In the genomic region with DNA sequence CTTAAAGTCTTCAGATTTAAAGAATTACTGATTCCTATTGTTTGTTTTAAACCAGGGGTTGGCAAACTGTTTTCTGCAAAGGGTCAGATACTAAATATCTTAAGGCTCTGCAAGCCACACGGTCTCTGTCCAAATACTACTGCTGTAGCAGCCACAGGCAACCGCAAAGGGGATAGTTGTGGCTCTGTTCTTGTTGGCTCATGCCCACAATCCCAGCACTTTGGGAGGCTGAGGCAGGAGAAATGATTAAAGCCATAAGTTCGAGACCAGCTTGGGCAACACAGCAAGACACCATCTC, we compare ENCODE assay signal across 1 cellular context.
TF ChIP-seq lines count a peak whose summit lies in the region.

No MANE protein-coding gene starts in this region.

TF ChIP-seq in IMR-90, 13 proteins besides CTCF, POLR2A, EP300 and RAD21:
- TF ChIP-seq FOS (IDR thresholded peaks at IDR 0.05; ENCODE audit: low read depth, low read length) (no peak), MAFK (IDR thresholded peaks at IDR 0.05; ENCODE audit: low read depth, low read length) (no peak), MAZ (IDR thresholded peaks at IDR 0.05; ENCODE audit: borderline replicate concordance, low read depth, low read length) (no peak), RCOR1 (IDR thresholded peaks at IDR 0.05; ENCODE audit: insufficient replicate concordance, low read length) (no peak), MXI1 (IDR thresholded peaks at IDR 0.05; ENCODE audit: borderline replicate concordance, low read depth, low read length) (no peak), NFE2L2 (IDR thresholded peaks at IDR 0.05; ENCODE audit: low read depth, low read length) (no peak), SMC3 (IDR thresholded peaks at IDR 0.05; ENCODE audit: low read depth, low read length) (no peak), CEBPB (IDR thresholded peaks at IDR 0.05; ENCODE audit: low read depth, low read length) (no peak), CHD1 (IDR thresholded peaks at IDR 0.05; ENCODE audit: low read depth, low read length) (no peak), RFX5 (IDR thresholded peaks at IDR 0.05; ENCODE audit: low read depth, low read length) (no peak), BHLHE40 (IDR thresholded peaks at IDR 0.05; ENCODE audit: low read depth, low read length) (no peak)
- TF ChIP-seq, protein P1, sequence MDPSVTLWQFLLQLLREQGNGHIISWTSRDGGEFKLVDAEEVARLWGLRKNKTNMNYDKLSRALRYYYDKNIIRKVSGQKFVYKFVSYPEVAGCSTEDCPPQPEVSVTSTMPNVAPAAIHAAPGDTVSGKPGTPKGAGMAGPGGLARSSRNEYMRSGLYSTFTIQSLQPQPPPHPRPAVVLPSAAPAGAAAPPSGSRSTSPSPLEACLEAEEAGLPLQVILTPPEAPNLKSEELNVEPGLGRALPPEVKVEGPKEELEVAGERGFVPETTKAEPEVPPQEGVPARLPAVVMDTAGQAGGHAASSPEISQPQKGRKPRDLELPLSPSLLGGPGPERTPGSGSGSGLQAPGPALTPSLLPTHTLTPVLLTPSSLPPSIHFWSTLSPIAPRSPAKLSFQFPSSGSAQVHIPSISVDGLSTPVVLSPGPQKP (IDR thresholded peaks at IDR 0.05; ENCODE audit: borderline replicate concordance, low read depth, low read length): no peak
- TF ChIP-seq, protein P2, sequence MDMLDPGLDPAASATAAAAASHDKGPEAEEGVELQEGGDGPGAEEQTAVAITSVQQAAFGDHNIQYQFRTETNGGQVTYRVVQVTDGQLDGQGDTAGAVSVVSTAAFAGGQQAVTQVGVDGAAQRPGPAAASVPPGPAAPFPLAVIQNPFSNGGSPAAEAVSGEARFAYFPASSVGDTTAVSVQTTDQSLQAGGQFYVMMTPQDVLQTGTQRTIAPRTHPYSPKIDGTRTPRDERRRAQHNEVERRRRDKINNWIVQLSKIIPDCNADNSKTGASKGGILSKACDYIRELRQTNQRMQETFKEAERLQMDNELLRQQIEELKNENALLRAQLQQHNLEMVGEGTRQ (IDR thresholded peaks at IDR 0.05; ENCODE audit: low read depth, low read length): no peak
